8 cellular contexts compared by ENCODE assay signal in genomic region chrX:155263854-155264628, GRCh38. TPM values are rescaled to one million over a fixed set of nuclear protein-coding genes. Genes with fewer than 3 reads are reported as not detected.
DNase-seq lines count a peak whose midpoint lies in the region; TF ChIP-seq lines count a peak whose summit lies in the region.

RAB39B (minus strand) TSS chrX:155264491; CDS start chrX:155264288, 203 bp downstream.

- H2BK120ac ChIP-seq in H9 (ENCODE audit: low read depth, low read length, poor library complexity, severe bottlenecking) = no peak within 1 kb of the TSS

- H3K4ac ChIP-seq in H9 (ENCODE audit: low read depth, low read length) = no peak within 1 kb of the TSS

- no peaks in the 10 kb centered on the region for H4K20me1 ChIP-seq in H9 (ENCODE audit: control insufficient read depth, insufficient read depth, insufficient read length)
- no peaks in the 10 kb centered on the region for H4K20me1 ChIP-seq in MM.1S (ENCODE audit: insufficient read depth, low read length)

- H3K4me1 Mint-ChIP-seq in H9 = peaks cover 4 to 9% of the 10 kb centered on the region in 2 experiments; a peak in 3 of 4 replicates

- H3K9me2 ChIP-seq in MM.1S (replicated peaks; ENCODE audit: insufficient read depth, low read length) = no peaks in the 10 kb centered on the region

- peaks cover 58 to 67% of the 10 kb centered on the region in 2 experiments for H3K9me3 Mint-ChIP-seq in H9

- H3K4me1 ChIP-seq in H9 (ENCODE audit: insufficient read depth, low read length) = no peaks in the 10 kb centered on the region
- no peaks in the 10 kb centered on the region for H3K4me1 ChIP-seq in MM.1S (ENCODE audit: low read length)
- no peaks in the 10 kb centered on the region for H3K4me1 ChIP-seq in ascending aorta
- H3K4me1 ChIP-seq in sigmoid colon = peaks cover 0 to 6% (median 0%) of the 10 kb centered on the region in 4 donors

- no peaks in the 10 kb centered on the region for H3K79me1 ChIP-seq in H9 (ENCODE audit: insufficient read depth, low read depth, low read length, poor library complexity, severe bottlenecking)

- intact Hi-C loops in ascending aorta (cut with DNase I) (no loop called here), sigmoid colon (cut with DNase I) (no loop called here)

- H3K56ac ChIP-seq in H9 (ENCODE audit: insufficient read length, low read depth, low read length) = no peak within 1 kb of the TSS

- H2BK15ac ChIP-seq in H9 (ENCODE audit: low read depth, low read length) = no peak within 1 kb of the TSS

- no peak within 1 kb of the TSS for H2BK20ac ChIP-seq in H9 (ENCODE audit: low read depth, low read length, poor library complexity, severe bottlenecking)

- H3K36me3 ChIP-seq in MM.1S (replicated peaks; ENCODE audit: insufficient read depth, low read length) = no peaks in the 10 kb centered on the region
- H3K36me3 ChIP-seq in ascending aorta = no peaks in the 10 kb centered on the region
- no peaks in the 10 kb centered on the region for H3K36me3 ChIP-seq in sigmoid colon

- no peak for TF ChIP-seq POLR2A in sigmoid colon (IDR thresholded peaks at IDR 0.05)

- peak within 1 kb of the TSS; percentile 59 for H3K18ac ChIP-seq in H9 (ENCODE audit: insufficient read length, low read depth, low read length)

- no peak within 1 kb of the TSS for H2BK5ac ChIP-seq in H9 (ENCODE audit: insufficient read length, low read length)

- H3K36me3 Mint-ChIP-seq in H9 (ENCODE audit: insufficient read depth in 1 of 3, low read depth in 3 of 3) = peaks cover 0 to 8% (median 4%) of the 10 kb centered on the region in 3 experiments; a peak in 3 of 7 replicates

- peaks cover 23% of the 10 kb centered on the region for H3K9me3 ChIP-seq in H9 (ENCODE audit: control insufficient read depth, low read depth, low read length)
- no peaks in the 10 kb centered on the region for H3K9me3 ChIP-seq in MM.1S (replicated peaks; ENCODE audit: insufficient read depth, low read length)
- H3K9me3 ChIP-seq in ascending aorta = no peaks in the 10 kb centered on the region
- no peaks in the 10 kb centered on the region for H3K9me3 ChIP-seq in sigmoid colon

- H3K4me3 ChIP-seq in MM.1S (ENCODE audit: low read length) (peak within 1 kb of the TSS; percentile 66), ascending aorta (peak within 1 kb of the TSS; percentile 14 to 65), sigmoid colon (peak within 1 kb of the TSS in 3 of 4 donors; percentile 21 to 38 (median 34))

- WGBS in H9 (ENCODE audit: extremely low coverage, insufficient read length, low lambda C conversion rate) = no CpG with 5 or more reads among the region's 58 CpGs
- 2 to 3% methylated on average over 58 of the region's 58 CpGs for WGBS in sigmoid colon, 2 donors

- TF ChIP-seq CTCF in H9 (conservative IDR thresholded peaks at IDR 0.05) = no peak
- TF ChIP-seq CTCF in MM.1S (IDR thresholded peaks at IDR 0.05; ENCODE audit: low read length) = peak; percentile 14; the same call in 1 of the 2 replicates
- no peak for TF ChIP-seq CTCF in ascending aorta (IDR thresholded peaks at IDR 0.05)
- no peak for TF ChIP-seq CTCF in sigmoid colon (IDR thresholded peaks at IDR 0.05)

- no peaks in the 10 kb centered on the region for H3K23me2 ChIP-seq in H9 (ENCODE audit: insufficient read length, low read depth, low read length, poor library complexity, severe bottlenecking)

- H3K14ac ChIP-seq in H9 (ENCODE audit: insufficient read depth, low read length) = peak within 1 kb of the TSS; percentile 81

- no peak within 1 kb of the TSS for H2BK12ac ChIP-seq in H9 (ENCODE audit: insufficient read length, low read depth, low read length)

- no peaks in the 10 kb centered on the region for H3F3A ChIP-seq in MM.1S (ENCODE audit: insufficient read depth, low read length)

- H3K27me3 ChIP-seq in H9 (ENCODE audit: insufficient read depth, low read length) (no peaks in the 10 kb centered on the region), MM.1S (replicated peaks; ENCODE audit: insufficient read depth, low read length) (no peaks in the 10 kb centered on the region), ascending aorta (no peaks in the 10 kb centered on the region), sigmoid colon (no peaks in the 10 kb centered on the region)

- no peak for TF ChIP-seq EP300 in sigmoid colon (IDR thresholded peaks at IDR 0.05)

- no peak within 1 kb of the TSS for H3T11ph ChIP-seq in H9 (ENCODE audit: low read length)

- H3K4me3 Mint-ChIP-seq in H9 = peak within 1 kb of the TSS; percentile 86 to 91

- H4K5ac ChIP-seq in H9 (ENCODE audit: insufficient read length, low read depth, low read length) = no peak within 1 kb of the TSS

- peak within 1 kb of the TSS in 2 of 3 experiments; percentile 61 to 70; a peak in 2 of 7 replicates for H3K27ac Mint-ChIP-seq in H9

- H3K27ac ChIP-seq in H9 (ENCODE audit: insufficient read length, low read depth, low read length) (no peak within 1 kb of the TSS), MM.1S (ENCODE audit: low read length) (no peak within 1 kb of the TSS), ascending aorta (no peak within 1 kb of the TSS), sigmoid colon (no peak within 1 kb of the TSS)

- no peak within 1 kb of the TSS for H4K91ac ChIP-seq in H9 (ENCODE audit: insufficient read length, low read depth, low read length)

- no peak within 1 kb of the TSS for H2AK5ac ChIP-seq in H9 (ENCODE audit: insufficient read length, low read length)

- H4K8ac ChIP-seq in H9 (replicated peaks; ENCODE audit: insufficient read length, low read depth, low read length) = no peak within 1 kb of the TSS

- DNase-seq in GM04503 (ENCODE audit: low read depth) (peak; percentile 3), H9 (peak; percentile 78), MM.1S (peak; percentile 66), T-helper 2 cell (peak; percentile 21 to 88 (median 58)), ascending aorta (ENCODE audit: low spot score in 2 of 2) (peak in 1 of 2 donors; percentile 77), hypothalamus (lab: John Stamatoyannopoulos, UW) (peak in 48 of 51 donors; percentile 2 to 79 (median 49)), sigmoid colon (peak; percentile 68), GM19240 (ENCODE audit: insufficient read length, low spot score) (no peak)

- H3K79me2 ChIP-seq in H9 (ENCODE audit: insufficient read depth, low read length) (no peaks in the 10 kb centered on the region), MM.1S (ENCODE audit: low read length) (no peaks in the 10 kb centered on the region)

- peaks cover 2% of the 10 kb centered on the region for H3K27me3 Mint-ChIP-seq in H9 (ENCODE audit: low read depth)

- H3K4me2 ChIP-seq in H9 (ENCODE audit: insufficient read depth, insufficient read length, low read length) (peak within 1 kb of the TSS; percentile 34), MM.1S (ENCODE audit: low read depth, low read length) (peak within 1 kb of the TSS; percentile 69; the same call in 1 of the 2 replicates)

- H2AFZ ChIP-seq in H9 (ENCODE audit: low read length) (no peak within 1 kb of the TSS), MM.1S (ENCODE audit: low read length) (peak within 1 kb of the TSS; percentile 85)

- H3K9ac ChIP-seq in H9 (ENCODE audit: extremely low read depth, insufficient read length, low read length) = peak within 1 kb of the TSS; percentile 33
- H3K9ac ChIP-seq in MM.1S (ENCODE audit: low read length) = peak within 1 kb of the TSS; percentile 41; the same call in 1 of the 2 replicates

- no peak within 1 kb of the TSS for H3K23ac ChIP-seq in H9 (ENCODE audit: insufficient read length, low read depth, low read length)

RNA-seq across cellular contexts. Expression of gene RAB39B, which starts in this region (rescaled TPM):
- total RNA-seq in H9 (2021) (6.8 and 7.2 TPM in 2 replicates), ascending aorta (not detected), sigmoid colon (under 1 TPM; 0.28 to 0.71 (median 0.60) TPM)
- 1 to 10 TPM in 1 of 3 donors, not detected in 2; 2.0 TPM for polyA plus RNA-seq in sigmoid colon
